In genomic region chr15:52379395-52380111, GRCh38 we compare ENCODE assay signal across 10 cellular contexts.
DNase-seq lines count a peak whose midpoint lies in the region; ATAC-seq and TF ChIP-seq lines count a peak whose summit lies in the region.
"Had no signal": no experiment of that assay in that cellular context is flagged by ENCODE, and none has a peak within 500 bp of the region (broad histone marks: within the 10 kb centered on the region; RNA-seq: fewer than 3 reads in every experiment).

No MANE protein-coding gene starts in this region.

- H3K4me3 ChIP-seq in testis = no peak overlapping the region
- H3K4me3 ChIP-seq: ovary had no signal

- H3K27ac Mint-ChIP-seq in stimulated activated naive CD8-positive, alpha-beta T cell treated with anti-CD3 and anti-CD28 coated beads, Interleukin-15, amount 100 ng/mL, for 72 hours = no peak overlapping the region

- no peaks in the 10 kb centered on the region for H3K27me3 Mint-ChIP-seq in stimulated activated naive CD8-positive, alpha-beta T cell treated with anti-CD3 and anti-CD28 coated beads, Interleukin-15, amount 100 ng/mL, for 72 hours

- H3K27me3 ChIP-seq in testis = no peaks in the 10 kb centered on the region
- H3K27me3 ChIP-seq: ovary had no signal

- TF ChIP-seq POLR2A in testis (IDR thresholded peaks at IDR 0.05) = no peak

- H3K4me3 Mint-ChIP-seq in stimulated activated naive CD8-positive, alpha-beta T cell treated with anti-CD3 and anti-CD28 coated beads, Interleukin-15, amount 100 ng/mL, for 72 hours = no peak overlapping the region

- TF ChIP-seq CTCF in testis (IDR thresholded peaks at IDR 0.05) = no peak

- 84 to 93% methylated on average over 14 of the region's 14 CpGs for WGBS in testis, 2 donors

- no peaks in the 10 kb centered on the region for H3K9me3 ChIP-seq in testis

- H3K4me1 ChIP-seq in testis = no peaks in the 10 kb centered on the region

- intact Hi-C loops in testis (cut with DNase I; ENCODE audit: low total_unique reads) = no loop called here

- no peaks in the 10 kb centered on the region for H3K36me3 ChIP-seq in testis (ENCODE audit: low read depth, missing control alignments)
- H3K36me3 ChIP-seq: ovary had no signal

- H3K9me3 Mint-ChIP-seq in stimulated activated naive CD8-positive, alpha-beta T cell treated with anti-CD3 and anti-CD28 coated beads, Interleukin-15, amount 100 ng/mL, for 72 hours = no peaks in the 10 kb centered on the region

- peak; percentile 22 for DNase-seq in stimulated activated CD4-positive, alpha-beta T cell treated with anti-CD3 and anti-CD28 coated beads, Interleukin-4, amount 100 ng/mL, for 24 hours
- DNase-seq in stimulated activated CD4-positive, alpha-beta T cell treated with anti-CD3 and anti-CD28 coated beads, Interleukin-2, amount 100 ng/mL, for 24 hours = no peak
- DNase-seq in stimulated activated naive CD8-positive, alpha-beta T cell treated with anti-CD3 and anti-CD28 coated beads, Interleukin-15, amount 100 ng/mL, for 72 hours = no peak
- DNase-seq in dermis blood vessel endothelial cell = no peak
- DNase-seq in amniotic stem cell (lab: John Stamatoyannopoulos, UW) = no peak
- DNase-seq in testis = no peak
- DNase-seq: hippocampal formation had no signal

- H3K4me1 Mint-ChIP-seq in stimulated activated naive CD8-positive, alpha-beta T cell treated with anti-CD3 and anti-CD28 coated beads, Interleukin-15, amount 100 ng/mL, for 72 hours = peaks cover 15% of the 10 kb centered on the region

- H3K27ac ChIP-seq in testis = no peak overlapping the region
- H3K27ac ChIP-seq: ovary had no signal

- ATAC-seq in GM21825 (IDR thresholded peaks at IDR 0.05; ENCODE audit: unreplicated experiment) (peak; percentile 55), HG03558 (IDR thresholded peaks at IDR 0.05; ENCODE audit: extremely low read depth, unreplicated experiment) (peak; percentile 45)
- peak; percentile 68 for ATAC-seq in stimulated activated naive CD8-positive, alpha-beta T cell treated with anti-CD3 and anti-CD28 coated beads, Interleukin-15, amount 100 ng/mL, for 72 hours
